ENCODE assay signal across 8 cellular contexts in the genomic region with DNA sequence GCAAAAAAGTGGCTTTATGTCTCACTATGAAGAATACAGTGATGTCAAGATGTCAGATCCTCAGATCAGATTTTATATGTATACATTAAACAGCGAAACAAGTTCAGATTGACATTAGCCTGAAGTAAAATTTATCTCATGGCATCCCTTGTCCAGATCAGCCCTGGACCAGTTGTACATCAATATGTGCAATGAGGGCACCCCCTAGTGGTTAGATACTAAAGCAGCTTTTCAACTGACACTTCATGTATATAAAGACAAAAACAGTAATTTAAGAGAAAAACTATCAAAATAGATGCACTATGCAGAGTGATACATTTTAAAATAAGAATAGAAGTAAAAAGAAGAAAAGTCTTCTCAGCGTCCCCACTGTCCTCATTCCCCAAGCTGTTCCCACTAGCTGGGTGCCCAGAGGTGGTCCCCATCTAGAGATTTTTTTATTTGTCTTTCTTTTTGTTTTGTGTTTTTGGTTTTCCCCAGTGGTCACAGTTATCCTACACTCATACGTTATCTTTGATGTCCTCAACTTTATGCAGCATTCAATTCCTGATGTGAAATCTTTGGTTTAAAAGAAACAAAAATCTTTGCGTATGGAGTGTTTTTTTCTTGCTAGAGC.
DNase-seq lines count a peak whose midpoint lies in the region; ATAC-seq and TF ChIP-seq lines count a peak whose summit lies in the region.

No MANE protein-coding gene starts in this region.

- H3K4me1 ChIP-seq in ascending aorta (no peaks in the 10 kb centered on the region), testis (no peaks in the 10 kb centered on the region)

- H3K4me3 ChIP-seq in ascending aorta (no peak overlapping the region), testis (no peak overlapping the region)

- no peaks in the 10 kb centered on the region for H3K27me3 Mint-ChIP-seq in immature natural killer cell (ENCODE audit: low read depth in 3 of 3)

- no peaks in the 10 kb centered on the region for H3K4me1 Mint-ChIP-seq in immature natural killer cell

- H3K27me3 ChIP-seq in ascending aorta (no peaks in the 10 kb centered on the region), testis (no peaks in the 10 kb centered on the region)

- peak; percentile 75 for ATAC-seq in GM18502 (IDR thresholded peaks at IDR 0.05; ENCODE audit: poor library complexity, unreplicated experiment)
- peak; percentile 63 for ATAC-seq in HG03095 (IDR thresholded peaks at IDR 0.05; ENCODE audit: unreplicated experiment)

- H3K9me3 ChIP-seq in ascending aorta: no peaks in the 10 kb centered on the region
- H3K9me3 ChIP-seq in testis: no peaks in the 10 kb centered on the region

- DNase-seq in AML-193 (lab: John Stamatoyannopoulos, UW): peak; percentile 54 to 66
- peak; percentile 57 for DNase-seq in NCI-H345 (lab: John Stamatoyannopoulos, UW)
- DNase-seq in ascending aorta (ENCODE audit: low spot score in 2 of 2): no peak
- DNase-seq in immature natural killer cell: peak; percentile 48 to 66 (median 59)
- peak; percentile 73 for DNase-seq in testis
- DNase-seq in activated effector memory CD4-positive, alpha-beta T cell treated with anti-CD3 and anti-CD28 coated beads, Interleukin-2, amount 50 U/mL, for 16 hours: no peak

- intact Hi-C loops in ascending aorta (cut with DNase I): no loop called here
- intact Hi-C loops in testis (cut with DNase I; ENCODE audit: low total_unique reads): no loop called here

- TF ChIP-seq POLR2A in testis (IDR thresholded peaks at IDR 0.05): no peak

- peak; percentile 10 to 55 (median 30) for TF ChIP-seq CTCF in ascending aorta (IDR thresholded peaks at IDR 0.05)
- TF ChIP-seq CTCF in testis (IDR thresholded peaks at IDR 0.05): peak; percentile 51 to 84 (median 67)

- H3K4me3 Mint-ChIP-seq in immature natural killer cell: no peak overlapping the region

- 43 to 48% methylated on average over 4 of the region's 4 CpGs for WGBS in testis, 2 donors

- peak overlapping the region in 1 of 6 donors; percentile 29 for H3K27ac Mint-ChIP-seq in immature natural killer cell

- H3K27ac ChIP-seq in ascending aorta (no peak overlapping the region), testis (no peak overlapping the region)

- no peaks in the 10 kb centered on the region for H3K36me3 Mint-ChIP-seq in immature natural killer cell

- peaks cover 0 to 3% (median under 1%) of the 10 kb centered on the region in 6 donors for H3K9me3 Mint-ChIP-seq in immature natural killer cell

- H3K36me3 ChIP-seq in ascending aorta: no peaks in the 10 kb centered on the region
- H3K36me3 ChIP-seq in testis (ENCODE audit: low read depth, missing control alignments): no peaks in the 10 kb centered on the region

Comparison
In these comparisons a context has a peak if more than half of its experiments do, and no peak if none do; other contexts are left out.
1. DNase-seq: peak in AML-193 (2 of 2), NCI-H345 (single experiment), immature natural killer cell (3 of 3) and testis (single experiment); none in ascending aorta (0 of 2) and activated effector memory CD4-positive, alpha-beta T cell treated with anti-CD3 and anti-CD28 coated beads, Interleukin-2, amount 50 U/mL, for 16 hours (single experiment).